ENCODE assay signal across 1 cellular context in genomic region chr12:109881752-109882151, GRCh38.
TF ChIP-seq lines count a peak whose summit lies in the region.

No MANE protein-coding gene starts in this region.

TF ChIP-seq in endothelial cell of umbilical vein, 7 proteins besides CTCF, POLR2A, EP300 and RAD21 (continued from another document):
- no peak for TF ChIP-seq EZH2 (IDR thresholded peaks at IDR 0.05; ENCODE audit: borderline replicate concordance, low read depth, low read length, severe bottlenecking)
- no peak for TF ChIP-seq FOS (IDR thresholded peaks at IDR 0.05; ENCODE audit: borderline replicate concordance, insufficient read depth, low read length)
